ENCODE assay signal across 15 cellular contexts in genomic region chr18:55794288-55795052, GRCh38.
DNase-seq lines count a peak whose midpoint lies in the region; ATAC-seq, FAIRE-seq and TF ChIP-seq lines count a peak whose summit lies in the region.
"Had no signal": no experiment of that assay in that cellular context is flagged by ENCODE, and none has a peak within 500 bp of the region (broad histone marks: within the 10 kb centered on the region; RNA-seq: fewer than 3 reads in every experiment).

No MANE protein-coding gene starts in this region.

- H3K27me3 ChIP-seq in A673 (replicated peaks; ENCODE audit: insufficient read depth, low read depth, low read length, poor library complexity) (no peaks in the 10 kb centered on the region), SJSA1 (replicated peaks) (no peaks in the 10 kb centered on the region), osteoblast (ENCODE audit: insufficient read depth, low read length) (no peaks in the 10 kb centered on the region)
- H3K27me3 ChIP-seq: dorsolateral prefrontal cortex had no signal

- H3K4me3 ChIP-seq in A673 (ENCODE audit: low read depth, low read length, poor library complexity, severe bottlenecking) (no peak overlapping the region), SJSA1 (no peak overlapping the region), osteoblast (ENCODE audit: insufficient read depth, low read length) (peak overlapping the region; percentile 29)

- H3K36me3 ChIP-seq in A673 (ENCODE audit: insufficient read depth, low read length, poor library complexity, severe bottlenecking) (no peaks in the 10 kb centered on the region), SJSA1 (no peaks in the 10 kb centered on the region), osteoblast (ENCODE audit: insufficient read depth, low read length) (no peaks in the 10 kb centered on the region)

- H3K9me3 ChIP-seq in A673 (ENCODE audit: low read depth, low read length, poor library complexity, severe bottlenecking): no peaks in the 10 kb centered on the region
- H3K9me3 ChIP-seq in SJSA1 (replicated peaks): no peaks in the 10 kb centered on the region
- no peaks in the 10 kb centered on the region for H3K9me3 ChIP-seq in osteoblast (ENCODE audit: low read depth, low read length)

- BruUV-seq in A673 (replicated peaks; lab: Mats Ljungman, UMichigan): no TSS peak

- CTCF ChIA-PET in A673 (lab: Charles Lee): no interaction called here

- no peak for ATAC-seq in GM18861 (IDR thresholded peaks at IDR 0.05; ENCODE audit: unreplicated experiment)
- no peak for ATAC-seq in GM19035 (IDR thresholded peaks at IDR 0.05; ENCODE audit: unreplicated experiment)
- ATAC-seq: Panc1 had no signal

- POLR2A ChIA-PET in A673 (lab: Charles Lee; ENCODE audit: low non-redundant PET): no interaction called here

- TF ChIP-seq POLR2A in H54 (IDR thresholded peaks at IDR 0.05; ENCODE audit: low read depth, low read length): no peak

- peak overlapping the region; percentile 72 for H3K4me2 ChIP-seq in osteoblast (ENCODE audit: insufficient read depth, low read length)

- H3K4me1 ChIP-seq in A673 (ENCODE audit: insufficient read depth, low read length, poor library complexity, severe bottlenecking): peaks cover 4% of the 10 kb centered on the region
- peaks cover 35% of the 10 kb centered on the region for H3K4me1 ChIP-seq in SJSA1 (replicated peaks)
- H3K4me1 ChIP-seq in osteoblast (ENCODE audit: insufficient read depth, low read length): peaks cover 18% of the 10 kb centered on the region

- H3K27ac ChIP-seq in A673 (ENCODE audit: low read depth, low read length, poor library complexity, severe bottlenecking): no peak overlapping the region
- H3K27ac ChIP-seq in SJSA1: peak overlapping the region; percentile 62
- no peak overlapping the region for H3K27ac ChIP-seq in osteoblast (ENCODE audit: low read depth, low read length)

- peak overlapping the region; percentile 76 for H2AFZ ChIP-seq in osteoblast (ENCODE audit: low read length)

- peak; percentile 39 for DNase-seq in A673 (ENCODE audit: low spot score)
- peak in 1 of 2 experiments; percentile 70 for DNase-seq in SJSA1 (ENCODE audit: low read depth in 1 of 2, low spot score in 2 of 2)
- DNase-seq in fibroblast of peridontal ligament (ENCODE audit: extremely low read depth): peak; percentile 89
- no peak for DNase-seq in osteoblast (ENCODE audit: insufficient read length, low spot score, missing footprints)
- no peak for DNase-seq in NCI-H1417 treated with DMSO at 0.1 percent for 48 hours (lab: John Stamatoyannopoulos, UW)
- DNase-seq in H54 (ENCODE audit: insufficient read length, low spot score): no peak
- DNase-seq: anterior cingulate cortex, dorsolateral prefrontal cortex, MV-4-11, naive B cell, T-helper 2 cell had no signal

- no peak for FAIRE-seq in H54 (lab: Jason Lieb, UNC)
- FAIRE-seq: HTR-8/SVneo had no signal

- no peak for TF ChIP-seq CTCF in A673 (conservative IDR thresholded peaks at IDR 0.05; ENCODE audit: low read depth, low read length)
- no peak for TF ChIP-seq CTCF in osteoblast (IDR thresholded peaks at IDR 0.05; ENCODE audit: extremely low read depth, low read depth, low read length)

- intact Hi-C loops in A673 (cut with micrococcal nuclease; ENCODE audit: unreplicated experiment): loop anchor here (5.0 kb wide), 1 partner anchor 63 kb away; no protein-coding TSS in a partner anchor

- H3K79me2 ChIP-seq in osteoblast (ENCODE audit: insufficient read depth, low read length): no peaks in the 10 kb centered on the region

- no peaks in the 10 kb centered on the region for H4K20me1 ChIP-seq in osteoblast (ENCODE audit: insufficient read depth, low read length)

Comparison
In these comparisons a context has a peak if more than half of its experiments do, and no peak if none do; other contexts are left out.
1. DNase-seq: peak in A673 (single experiment) and fibroblast of peridontal ligament (single experiment); none in osteoblast (single experiment), NCI-H1417 treated with DMSO at 0.1 percent for 48 hours (single experiment) and H54 (single experiment).